In genomic region chr5:74384851-74385250, GRCh38 we compare ENCODE assay signal across 18 cellular contexts.
DNase-seq lines count a peak whose midpoint lies in the region; ATAC-seq lines count a peak whose summit lies in the region.
"Had no signal": no experiment of that assay in that cellular context is flagged by ENCODE, and none has a peak within 500 bp of the region (broad histone marks: within the 10 kb centered on the region; RNA-seq: fewer than 3 reads in every experiment).

No MANE protein-coding gene starts in this region.

- peaks cover 32% of the 10 kb centered on the region for H3K4me1 ChIP-seq in adipocyte (ENCODE audit: control insufficient read depth, insufficient read depth, low read length)

- ATAC-seq in sciatic nerve = no peak
- ATAC-seq: activated CD8-positive, alpha-beta memory T cell treated with anti-CD3 and anti-CD28 coated beads, Interleukin-2, amount 10 ng/mL, durations not matched to agents 7 days and 5 days had no signal

- no peak overlapping the region for H3K9ac ChIP-seq in adipocyte (ENCODE audit: low read length)

- no peaks in the 10 kb centered on the region for H3K27me3 ChIP-seq in adipocyte (replicated peaks; ENCODE audit: control insufficient read depth, insufficient read depth, low read length)
- H3K27me3 ChIP-seq: BE2C had no signal

- H3K36me3 ChIP-seq in adipocyte (ENCODE audit: control insufficient read depth, insufficient read depth, low read length, severe bottlenecking) = no peaks in the 10 kb centered on the region
- H3K36me3 ChIP-seq: BE2C had no signal

- no peaks in the 10 kb centered on the region for H3K9me3 ChIP-seq in adipocyte (ENCODE audit: control insufficient read depth, low read length)
- H3K9me3 ChIP-seq: BE2C had no signal

- intact Hi-C loops in sciatic nerve (cut with DNase I) = no loop called here

- H3K4me3 ChIP-seq in adipocyte (ENCODE audit: low read length) = no peak overlapping the region

- DNase-seq in D341Med (ENCODE audit: low spot score) (peak; percentile 43), LoVo (ENCODE audit: low spot score) (peak; percentile 39), adipocyte (ENCODE audit: low read depth) (peak; percentile 5), kidney tubule cell (ENCODE audit: low spot score) (peak; percentile 39), AML-193 (lab: John Stamatoyannopoulos, UW) (no peak), sciatic nerve (ENCODE audit: low spot score) (no peak), AG08396 (ENCODE audit: low spot score) (no peak)
- no peak for DNase-seq in activated CD4-positive, CD25-positive, alpha-beta regulatory T cell treated with anti-CD3 and anti-CD28 coated beads, Interleukin-2, amount 50 U/mL, for 72 hours
- DNase-seq: activated B cell treated with CpG ODN at 0.5 μM for 24 hours; activated CD8-positive, alpha-beta memory T cell treated with anti-CD3 and anti-CD28 coated beads, Interleukin-2, amount 10 ng/mL, durations not matched to agents 7 days and 5 days; amniotic stem cell; BE2C; Kasumi-1; NCI-H187 treated with DMSO at 0.1 percent for 48 hours; NCI-H526 treated with DMSO at 0.1 percent for 48 hours; nucleus accumbens; stimulated activated CD4-positive, alpha-beta T cell treated with anti-CD3 and anti-CD28 coated beads, Interleukin-4, amount 100 ng/mL, for 24 hours; stimulated activated CD8-positive, alpha-beta memory T cell treated with anti-CD3 and anti-CD28 coated beads, Interleukin-4, amount 100 ng/mL, for 48 hours had no signal

Comparison
In these comparisons a context has a peak if more than half of its experiments do, and no peak if none do; other contexts are left out.
1. DNase-seq: peak in D341Med (single experiment), LoVo (single experiment), adipocyte (single experiment) and kidney tubule cell (single experiment); none in AML-193 (0 of 2), activated CD4-positive, CD25-positive, alpha-beta regulatory T cell treated with anti-CD3 and anti-CD28 coated beads, Interleukin-2, amount 50 U/mL, for 72 hours (single experiment), sciatic nerve (single experiment) and AG08396 (single experiment).